Comparison of ENCODE assay signal across 8 cellular contexts in the genomic region with DNA sequence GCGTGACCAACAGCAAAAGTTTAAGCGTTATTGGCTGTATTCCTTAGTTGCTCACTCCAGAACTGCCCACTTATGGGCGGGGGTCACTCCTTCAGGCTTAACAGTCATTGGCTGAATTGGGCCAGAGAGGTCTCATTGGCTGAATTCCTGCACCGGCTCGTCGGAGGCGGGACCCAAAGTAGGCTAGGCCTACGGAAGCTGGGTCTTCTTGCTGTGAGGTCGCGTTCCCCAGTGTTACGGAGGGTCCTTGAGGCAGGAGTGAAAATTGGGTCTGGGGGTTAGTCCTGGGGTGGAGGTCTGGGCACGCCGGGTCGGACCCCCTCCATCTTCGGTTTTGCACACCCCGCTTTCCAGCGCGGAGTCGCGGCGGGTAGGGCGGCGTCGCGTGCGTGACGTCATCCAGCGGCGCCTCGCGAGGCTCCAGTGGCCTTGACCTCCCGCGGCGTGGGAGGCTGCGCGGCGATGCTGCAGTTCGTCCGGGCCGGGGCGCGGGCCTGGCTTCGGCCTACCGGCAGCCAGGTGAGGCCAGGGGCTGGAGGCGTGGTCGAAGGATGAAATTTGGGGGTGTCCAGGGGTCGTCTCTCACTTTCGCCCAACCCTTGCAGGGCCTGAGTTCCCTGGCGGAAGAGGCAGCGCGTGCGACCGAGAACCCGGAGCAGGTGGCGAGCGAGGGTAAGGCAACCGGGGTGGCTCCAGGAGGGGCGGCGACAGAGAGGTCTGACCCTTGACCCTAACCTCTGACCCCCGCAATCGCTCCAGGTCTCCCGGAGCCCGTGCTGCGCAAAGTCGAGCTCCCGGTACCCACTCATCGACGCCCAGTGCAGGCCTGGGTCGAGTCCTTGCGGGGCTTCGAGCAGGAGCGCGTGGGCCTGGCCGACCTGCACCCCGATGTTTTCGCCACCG. TPM values are rescaled to one million over a fixed set of nuclear protein-coding genes. Genes with fewer than 3 reads are reported as not detected.
DNase-seq lines count a peak whose midpoint lies in the region; ATAC-seq, FAIRE-seq and TF ChIP-seq lines count a peak whose summit lies in the region.

A gene (plus strand): TSS at position 423 of the 903 bp plus-strand sequence. CDS start 40 bp downstream, at position 463.

- DNase-seq in AG20443 (ENCODE audit: low spot score), result peak; percentile 96
- DNase-seq in NCI-H510A (lab: John Stamatoyannopoulos, UW), result peak; percentile 96
- DNase-seq in activated CD4-positive, alpha-beta T cell treated with anti-CD3 and anti-CD28 coated beads for 1 hour, result peak; percentile 90
- DNase-seq in cerebellum (ENCODE audit: low spot score), result peak; percentile 99
- DNase-seq in kidney, result peak; percentile 98
- DNase-seq in stimulated activated CD4-positive, alpha-beta T cell treated with anti-CD3 and anti-CD28 coated beads, Interleukin-15, amount 100 ng/mL, for 24 hours, result peak; percentile 98

- no peak for TF ChIP-seq CTCF in kidney (IDR thresholded peaks at IDR 0.05; ENCODE audit: borderline replicate concordance, extremely low read depth, insufficient read depth)

- H3K27ac ChIP-seq in kidney (ENCODE audit: low read depth in 2 of 2, low read length in 2 of 2), result peak within 1 kb of the TSS; percentile 82 to 88

- intact Hi-C loops in kidney (cut with DNase I), result loop anchor here (5.0 kb wide), 1 partner anchor 145 kb away; no protein-coding TSS in a partner anchor

- H3K36me3 ChIP-seq in kidney (ENCODE audit: control insufficient read depth in 1 of 2, insufficient read depth in 2 of 2, low read length in 2 of 2), result peaks cover 9 to 16% of the 10 kb centered on the region in 2 donors

- H3K4me1 ChIP-seq in kidney (ENCODE audit: control insufficient read depth in 1 of 2, insufficient read depth in 1 of 2, low read depth in 1 of 2, low read length in 2 of 2), result peaks cover 0 to 8% of the 10 kb centered on the region in 2 donors

- peak; percentile 98 for FAIRE-seq in kidney (lab: Jason Lieb, UNC)

- H3K4me3 ChIP-seq in kidney (ENCODE audit: low read length in 2 of 2), result peak within 1 kb of the TSS; percentile 97 to 98

- TF ChIP-seq POLR2A in GM19099 (IDR thresholded peaks at IDR 0.05; ENCODE audit: extremely low read depth, insufficient read length, low read depth), result peak; percentile 80

- peak; percentile 79 for ATAC-seq in HG03432 (IDR thresholded peaks at IDR 0.05; ENCODE audit: unreplicated experiment)

- no peaks in the 10 kb centered on the region for H3K9me3 ChIP-seq in kidney (ENCODE audit: control insufficient read depth in 1 of 2, low read length in 2 of 2)

- H3K9ac ChIP-seq in kidney (ENCODE audit: low read length in 2 of 2), result peak within 1 kb of the TSS; percentile 45 to 81

RNA-seq across cellular contexts. Expression of the gene that starts here (rescaled TPM):
- total RNA-seq in cerebellum (8.1 TPM), kidney (44.8 TPM)
- polyA plus RNA-seq in kidney (ENCODE audit: insufficient read depth, low read depth, low replicate concordance), result 102 TPM

Comparison
In these comparisons a context has a peak if more than half of its experiments do, and no peak if none do; other contexts are left out.
1. Peak in every context shown above with its lines: DNase-seq, ATAC-seq, H3K4me3 ChIP-seq and H3K27ac ChIP-seq.